In genomic region chr5:74643160-74643562, GRCh38 we compare ENCODE assay signal across 12 cellular contexts. TPM values are rescaled to one million over a fixed set of nuclear protein-coding genes. Genes with fewer than 3 reads are reported as not detected.
A peak's percentile ranks its signal among the peaks of the same experiment; 100 is the strongest.
DNase-seq lines count a peak whose midpoint lies in the region; ATAC-seq and TF ChIP-seq lines count a peak whose summit lies in the region.
"Had no signal": no experiment of that assay in that cellular context is flagged by ENCODE, and none has a peak within 500 bp of the region (broad histone marks: within the 10 kb centered on the region; RNA-seq: fewer than 3 reads in every experiment).

No MANE protein-coding gene starts in this region.

- ATAC-seq in GM19395 (IDR thresholded peaks at IDR 0.05; ENCODE audit: unreplicated experiment): no peak
- ATAC-seq in HG02973 (IDR thresholded peaks at IDR 0.05; ENCODE audit: unreplicated experiment): no peak

- H3K4me3 ChIP-seq in HEK293 (ENCODE audit: low read depth, low read length) (no peak overlapping the region), fibroblast of villous mesenchyme (ENCODE audit: low read depth, low read length) (no peak overlapping the region), skeletal muscle satellite cell (ENCODE audit: low read length) (no peak overlapping the region)
- H3K4me3 ChIP-seq: sigmoid colon had no signal

- peak overlapping the region; percentile 90 for H3K9ac ChIP-seq in skeletal muscle satellite cell (ENCODE audit: low read depth, low read length)

- peak overlapping the region; percentile 58 for H3K4me2 ChIP-seq in skeletal muscle satellite cell (ENCODE audit: low read length)

- no peaks in the 10 kb centered on the region for H3K36me3 Mint-ChIP-seq in T-helper 2 cell treated with Interferon-gamma antibody and Interleukin-4, amounts not matched to agents 5 μg/mL and 100 μg/mL, for 36 hours (ENCODE audit: low read depth)

- no peaks in the 10 kb centered on the region for H3K9me3 ChIP-seq in HEK293 (ENCODE audit: control insufficient read depth, insufficient read depth, low read depth, low read length)
- H3K9me3 ChIP-seq in skeletal muscle satellite cell (replicated peaks; ENCODE audit: low read length): no peaks in the 10 kb centered on the region
- H3K9me3 ChIP-seq: sigmoid colon had no signal

- H3K27ac ChIP-seq in HEK293 (ENCODE audit: extremely low read depth, low read depth, low read length): no peak overlapping the region; the same call in 1 of the 2 replicates
- H3K27ac ChIP-seq: sigmoid colon had no signal

- H3K36me3 ChIP-seq in HEK293 (ENCODE audit: control insufficient read depth in 2 of 2, insufficient read depth in 1 of 2, low read length in 2 of 2): no peaks in the 10 kb centered on the region
- H3K36me3 ChIP-seq in skeletal muscle satellite cell (ENCODE audit: insufficient read depth, low read length): no peaks in the 10 kb centered on the region
- H3K36me3 ChIP-seq: sigmoid colon had no signal

- no peak overlapping the region for H3K4me3 Mint-ChIP-seq in T-helper 2 cell treated with Interferon-gamma antibody and Interleukin-4, amounts not matched to agents 5 μg/mL and 100 μg/mL, for 36 hours
- H3K4me3 Mint-ChIP-seq: T-helper 1 cell treated with Interleukin-12 subunit alpha and Interleukin-12 subunit beta and Interleukin-4 antibody, amounts not matched to agents 30 μg/mL and 1 μg/mL, for 36 hours had no signal

- peaks cover 74% of the 10 kb centered on the region for H3K27me3 Mint-ChIP-seq in T-helper 2 cell treated with Interferon-gamma antibody and Interleukin-4, amounts not matched to agents 5 μg/mL and 100 μg/mL, for 36 hours (ENCODE audit: low read depth)

- POLR2A ChIA-PET in HEK293 (lab: Yijun Ruan, JAX): interaction anchor here (1.8 kb wide), 1 partner anchor 248 kb away, joined by 4 read pairs; no protein-coding TSS in a partner anchor

- H3K9me3 Mint-ChIP-seq in T-helper 2 cell treated with Interferon-gamma antibody and Interleukin-4, amounts not matched to agents 5 μg/mL and 100 μg/mL, for 36 hours: no peaks in the 10 kb centered on the region
- H3K9me3 Mint-ChIP-seq: T-helper 1 cell treated with Interleukin-12 subunit alpha and Interleukin-12 subunit beta and Interleukin-4 antibody, amounts not matched to agents 30 μg/mL and 1 μg/mL, for 36 hours had no signal

- CTCF ChIA-PET in HEK293 (lab: Yijun Ruan, JAX): interaction anchor here (0.6 to 2.8 kb wide), 10 partner anchors 10 to 741 kb away, joined by 3 to 14 read pairs (median 4); no protein-coding TSS in a partner anchor

- H3K27me3 ChIP-seq in skeletal muscle satellite cell (ENCODE audit: control insufficient read depth, insufficient read depth, low read length): no peaks in the 10 kb centered on the region
- H3K27me3 ChIP-seq: sigmoid colon had no signal

- peak; percentile 23 for DNase-seq in SKM-1 treated with dmso at 0.1 percent for 144 hours (lab: John Stamatoyannopoulos, UW; ENCODE audit: unreplicated experiment)
- DNase-seq in fibroblast of villous mesenchyme (ENCODE audit: low read depth): peak; percentile 96
- no peak for DNase-seq in germinal center (ENCODE audit: low spot score)
- DNase-seq in T-helper 2 cell treated with Interferon-gamma antibody and Interleukin-4, amounts not matched to agents 5 μg/mL and 100 μg/mL, for 36 hours (ENCODE audit: low spot score): no peak
- DNase-seq: activated naive CD4-positive, alpha-beta T cell treated with Interleukin-2 at 50 U/mL for 16 hours; MM.1S; sigmoid colon had no signal

- no peak overlapping the region for H3K27ac Mint-ChIP-seq in T-helper 2 cell treated with Interferon-gamma antibody and Interleukin-4, amounts not matched to agents 5 μg/mL and 100 μg/mL, for 36 hours
- H3K27ac Mint-ChIP-seq: T-helper 1 cell treated with Interleukin-12 subunit alpha and Interleukin-12 subunit beta and Interleukin-4 antibody, amounts not matched to agents 30 μg/mL and 1 μg/mL, for 36 hours had no signal

- TF ChIP-seq CTCF in HEK293 (tag by site-specific recombination; IDR thresholded peaks at IDR 0.05) (no peak), fibroblast of villous mesenchyme (IDR thresholded peaks at IDR 0.05; ENCODE audit: insufficient read depth, low read depth, low read length) (no peak)

- H3K4me1 ChIP-seq in HEK293 (ENCODE audit: control insufficient read depth, insufficient read depth, low read length) (peaks cover 14% of the 10 kb centered on the region), skeletal muscle satellite cell (ENCODE audit: control insufficient read depth, insufficient read depth, low read length) (peaks cover 37% of the 10 kb centered on the region)

- H3K4me1 Mint-ChIP-seq in T-helper 2 cell treated with Interferon-gamma antibody and Interleukin-4, amounts not matched to agents 5 μg/mL and 100 μg/mL, for 36 hours (ENCODE audit: low read depth): peaks cover 21% of the 10 kb centered on the region

TF ChIP-seq in HEK293, 187 proteins besides CTCF, POLR2A, EP300 and RAD21:
- TF ChIP-seq ZNF629 (tag by site-specific recombination; IDR thresholded peaks at IDR 0.05): 0 out of 2 replicates have a peak, but pooled peaks have one; percentile 31
- TF ChIP-seq GFI1B (tag by site-specific recombination; IDR thresholded peaks at IDR 0.05): no peak
- no peak for TF ChIP-seq ZBTB1 (tag by site-specific recombination; IDR thresholded peaks at IDR 0.05)
- 0 out of 2 replicates have a peak, but pooled peaks have one; percentile 29 for TF ChIP-seq ZNF600 (tag by site-specific recombination; IDR thresholded peaks at IDR 0.05)
- no peak for TF ChIP-seq ZNF157 (tag by site-specific recombination; IDR thresholded peaks at IDR 0.05)
- TF ChIP-seq ZNF18 (tag by site-specific recombination; IDR thresholded peaks at IDR 0.05): 0 out of 2 replicates have a peak, but pooled peaks have one; percentile 13
- TF ChIP-seq ZNF585B (tag by site-specific recombination; IDR thresholded peaks at IDR 0.05): no peak
- TF ChIP-seq ZNF510 (tag by site-specific recombination; IDR thresholded peaks at IDR 0.05; ENCODE audit: insufficient replicate concordance): no peak
- no peak for TF ChIP-seq ZNF548 (tag by site-specific recombination; IDR thresholded peaks at IDR 0.05)
- TF ChIP-seq TCF7L2 (IDR thresholded peaks at IDR 0.05; ENCODE audit: borderline replicate concordance, low read depth, low read length): no peak
TF ChIP-seq in HEK293: peak in this region for 3.

RNA-seq across cellular contexts. Expression of gene ENC1, which starts 2.6 kb away (rescaled TPM):
- 50.3 and 72.1 TPM in 2 replicates for total RNA-seq in fibroblast of villous mesenchyme
- 25.9 and 50.0 TPM in 2 replicates for total RNA-seq in skeletal muscle satellite cell (2012; rRNA removed)

RNA-seq across cellular contexts. Expression of gene HEXB, which starts 41.9 kb away (rescaled TPM):
- total RNA-seq in fibroblast of villous mesenchyme: 162 and 187 TPM in 2 replicates
- total RNA-seq in skeletal muscle satellite cell (2012; rRNA removed): 118 and 144 TPM in 2 replicates

Comparison
In these comparisons a context has a peak if more than half of its experiments do, and no peak if none do; other contexts are left out.
1. DNase-seq: peak in SKM-1 treated with dmso at 0.1 percent for 144 hours (single experiment) and fibroblast of villous mesenchyme (single experiment); none in germinal center (single experiment) and T-helper 2 cell treated with Interferon-gamma antibody and Interleukin-4, amounts not matched to agents 5 μg/mL and 100 μg/mL, for 36 hours (single experiment).